Comparison of ENCODE assay signal across 8 cellular contexts in the genomic region with DNA sequence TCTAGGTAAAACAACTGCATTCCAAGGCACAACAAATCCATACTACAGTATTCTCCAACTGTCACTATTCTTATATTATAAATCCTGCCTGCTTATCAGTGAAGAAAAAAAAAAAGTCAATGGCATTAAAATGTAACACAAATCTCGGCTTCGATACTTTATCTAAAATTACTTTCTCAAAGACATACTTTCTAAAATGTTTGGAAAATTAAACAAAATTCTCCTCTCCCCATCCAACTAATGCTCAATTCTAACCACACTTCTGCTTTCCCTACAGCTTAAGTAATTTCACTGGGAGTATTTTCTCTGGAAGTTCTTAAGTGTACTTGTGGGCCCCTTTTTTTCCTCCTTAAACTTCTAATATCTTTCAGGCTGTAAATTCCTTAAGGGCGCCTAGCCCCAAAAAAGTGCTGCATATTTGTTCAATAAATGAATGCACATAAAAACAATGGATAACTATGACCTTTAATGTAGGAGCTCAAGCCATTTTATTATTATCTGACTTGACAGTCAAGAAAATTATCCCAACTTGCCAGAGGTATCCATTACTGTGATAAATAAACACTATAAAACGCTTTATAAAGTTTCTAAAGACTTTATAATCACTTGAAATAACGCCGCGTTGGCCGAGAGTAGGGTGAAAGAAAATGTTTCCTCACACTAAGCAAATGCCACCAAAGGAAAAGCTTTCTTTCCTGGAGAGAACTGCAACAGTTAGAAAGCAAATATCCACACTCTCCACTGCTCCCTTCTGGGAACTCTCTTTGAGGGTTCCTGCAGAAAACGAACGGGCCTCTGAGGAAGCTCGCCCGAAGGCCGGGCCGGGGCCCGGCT. TPM values are rescaled to one million over a fixed set of nuclear protein-coding genes. Genes with fewer than 3 reads are reported as not detected.
DNase-seq lines count a peak whose midpoint lies in the region; ATAC-seq, FAIRE-seq and TF ChIP-seq lines count a peak whose summit lies in the region.

No MANE protein-coding gene starts in this region.

- peaks cover 0 to 4% (median 0%) of the 10 kb centered on the region in 5 donors for H3K36me3 Mint-ChIP-seq in naive thymus-derived CD4-positive, alpha-beta T cell

- peaks cover 0 to 6% (median 0%) of the 10 kb centered on the region in 3 experiments for H3K36me3 ChIP-seq in naive thymus-derived CD4-positive, alpha-beta T cell (ENCODE audit: control insufficient read depth in 2 of 3, insufficient read depth in 3 of 3, low read length in 3 of 3)

- no peak for FAIRE-seq in urothelium cell line (lab: Jason Lieb, UNC)

- no peak for TF ChIP-seq CTCF in NB4 (IDR thresholded peaks at IDR 0.05; ENCODE audit: low read depth, low read length)

- peak overlapping the region; percentile 94 to 99 (median 98) for H3K4me3 Mint-ChIP-seq in naive thymus-derived CD4-positive, alpha-beta T cell

- no peaks in the 10 kb centered on the region for H3K9me3 Mint-ChIP-seq in naive thymus-derived CD4-positive, alpha-beta T cell

- H3K27me3 Mint-ChIP-seq in naive thymus-derived CD4-positive, alpha-beta T cell: peaks cover 0 to 7% (median 0%) of the 10 kb centered on the region in 5 donors

- peak overlapping the region in 4 of 9 donors; percentile 13 to 93 (median 57) for H3K27ac Mint-ChIP-seq in naive thymus-derived CD4-positive, alpha-beta T cell

- peaks cover 24 to 37% (median 31%) of the 10 kb centered on the region in 7 donors for H3K4me1 Mint-ChIP-seq in naive thymus-derived CD4-positive, alpha-beta T cell

- peak overlapping the region; percentile 83 for H3K27ac ChIP-seq in naive thymus-derived CD4-positive, alpha-beta T cell (ENCODE audit: low read depth, low read length)

- DNase-seq in GM03348 (ENCODE audit: low spot score) (peak; percentile 80), NB4 (ENCODE audit: low read depth) (no peak), dermis blood vessel endothelial cell (peak; percentile 12), GOT3 (lab: John Stamatoyannopoulos, UW) (no peak), sciatic nerve (ENCODE audit: low spot score) (no peak), urothelium cell line (ENCODE audit: low spot score) (no peak)
- peak in 2 of 9 donors; percentile 1 to 3 for DNase-seq in naive thymus-derived CD4-positive, alpha-beta T cell

- no peak for TF ChIP-seq POLR2A in NB4 (IDR thresholded peaks at IDR 0.05; ENCODE audit: extremely low read depth, insufficient read length)

- CTCF ChIA-PET in naive thymus-derived CD4-positive, alpha-beta T cell (lab: Charles Lee): interaction anchor here (0.6 to 1.4 kb wide), 3 partner anchors 35 to 439 kb away, joined by 3 to 5 read pairs (median 4); partner anchors contain the start of gene DTD2

- ATAC-seq in naive thymus-derived CD4-positive, alpha-beta T cell: no peak
- no peak for ATAC-seq in sciatic nerve
- no peak for ATAC-seq in GM19395 (IDR thresholded peaks at IDR 0.05; ENCODE audit: unreplicated experiment)

- peak overlapping the region; percentile 84 for H3K4me3 ChIP-seq in NB4 (ENCODE audit: low read depth, low read length)
- H3K4me3 ChIP-seq in naive thymus-derived CD4-positive, alpha-beta T cell (ENCODE audit: low read length): peak overlapping the region; percentile 99

- POLR2A ChIA-PET in naive thymus-derived CD4-positive, alpha-beta T cell (lab: Charles Lee): interaction anchor here (0.7 to 2.8 kb wide), 7 partner anchors 34 to 783 kb away, joined by 3 to 20 read pairs (median 7); partner anchors contain the start of genes ARHGAP5, DTD2, HECTD1 and RNU6-8

- intact Hi-C loops in naive thymus-derived CD4-positive, alpha-beta T cell (cut with micrococcal nuclease): loop anchor here (1.0 to 10.0 kb wide), 13 partner anchors 38 to 865 kb away; partner anchors contain the start of genes DTD2 (in 2 of the 2), G2E3 (in 2 of the 2), NUBPL (in 2 of the 2) and SCFD1 (in 2 of the 2)
- intact Hi-C loops in sciatic nerve (cut with DNase I): no loop called here

- H3K9me3 ChIP-seq in naive thymus-derived CD4-positive, alpha-beta T cell (ENCODE audit: control insufficient read depth in 2 of 3, low read length in 3 of 3): no peaks in the 10 kb centered on the region

- no peaks in the 10 kb centered on the region for H3K27me3 ChIP-seq in naive thymus-derived CD4-positive, alpha-beta T cell (ENCODE audit: control insufficient read depth in 2 of 2, insufficient read depth in 2 of 2, low read length in 2 of 2)

- peaks cover 6 to 8% of the 10 kb centered on the region in 2 donors for H3K4me1 ChIP-seq in naive thymus-derived CD4-positive, alpha-beta T cell (ENCODE audit: control insufficient read depth in 2 of 2, insufficient read depth in 2 of 2, low read length in 2 of 2)

RNA-seq across cellular contexts. Expression of gene HEATR5A, which starts 1.0 kb away (rescaled TPM):
- total RNA-seq in dermis blood vessel endothelial cell (40.1 and 43.1 TPM in 2 replicates), sciatic nerve (65.1 TPM)
- 10 to 100 TPM in 4 of 5 experiments, 1 to 10 TPM in 1; 7.7 to 14.4 (median 13.2) TPM for total RNA-seq in naive thymus-derived CD4-positive, alpha-beta T cell
- 1 to 10 TPM; 5.6 to 6.9 TPM for polyA plus RNA-seq in naive thymus-derived CD4-positive, alpha-beta T cell

RNA-seq across cellular contexts. Expression of gene DTD2, which starts 37.9 kb away (rescaled TPM):
- total RNA-seq in dermis blood vessel endothelial cell (18.3 and 18.4 TPM in 2 replicates), sciatic nerve (22.3 TPM)
- 10 to 100 TPM; 13.4 to 20.2 (median 18.6) TPM for total RNA-seq in naive thymus-derived CD4-positive, alpha-beta T cell
- polyA plus RNA-seq in naive thymus-derived CD4-positive, alpha-beta T cell: 10 to 100 TPM; 22.8 to 27.2 TPM

Comparison
In these comparisons a context has a peak if more than half of its experiments do, and no peak if none do; other contexts are left out.
1. DNase-seq: peak in GM03348 (single experiment) and dermis blood vessel endothelial cell (single experiment); none in NB4 (single experiment), GOT3 (single experiment), sciatic nerve (single experiment) and urothelium cell line (single experiment).